ENCODE assay signal across 22 cellular contexts in the genomic region with DNA sequence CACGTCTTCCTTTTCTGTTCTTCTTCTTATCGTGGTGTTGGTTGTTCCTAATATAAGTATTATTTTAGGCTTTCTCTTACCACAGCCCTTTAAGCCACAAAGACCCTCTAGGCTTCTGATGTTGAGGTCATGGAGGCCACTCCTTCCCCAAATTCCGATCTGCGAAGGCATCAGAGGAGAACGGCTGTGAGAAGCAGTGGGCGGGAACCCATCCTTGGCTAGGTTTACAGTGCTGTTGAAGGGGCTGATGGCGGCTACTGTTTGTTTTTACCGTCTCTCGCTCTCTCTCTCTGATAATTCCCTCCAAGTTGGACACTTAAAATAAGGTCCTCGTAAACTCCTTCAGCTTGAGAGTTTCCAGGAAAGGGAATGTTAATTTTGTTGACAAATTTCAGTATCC.
"Had no signal": no experiment of that assay in that cellular context is flagged by ENCODE, and none has a peak within 500 bp of the region (broad histone marks: within the 10 kb centered on the region; RNA-seq: fewer than 3 reads in every experiment).

No MANE protein-coding gene starts in this region.

- H3K4me3 Mint-ChIP-seq: activated naive CD4-positive, alpha-beta T cell treated with anti-CD3 and anti-CD28 coated beads, Interleukin-2, amount 10 ng/mL, durations not matched to agents 7 days and 5 days; activated T-cell treated with anti-CD3 and anti-CD28 coated beads, Interleukin-2, amount 50 U/mL, for 72 hours; memory B cell; naive B cell; stimulated activated effector memory CD8-positive, alpha-beta T cell treated with anti-CD3 and anti-CD28 coated beads, Interleukin-12 subunit alpha, Interleukin-12 subunit beta, amount 100 ng/mL, for 72 hours; stimulated activated naive CD8-positive, alpha-beta T cell treated with anti-CD3 and anti-CD28 coated beads, Interleukin-15, amount 100 ng/mL, for 72 hours had no signal

- H3K27ac Mint-ChIP-seq: activated naive CD4-positive, alpha-beta T cell treated with anti-CD3 and anti-CD28 coated beads, Interleukin-2, amount 10 ng/mL, durations not matched to agents 7 days and 5 days; activated T-cell treated with anti-CD3 and anti-CD28 coated beads, Interleukin-2, amount 50 U/mL, for 72 hours; memory B cell; stimulated activated effector memory CD8-positive, alpha-beta T cell treated with anti-CD3 and anti-CD28 coated beads, Interleukin-12 subunit alpha, Interleukin-12 subunit beta, amount 100 ng/mL, for 72 hours; stimulated activated naive CD8-positive, alpha-beta T cell treated with anti-CD3 and anti-CD28 coated beads, Interleukin-15, amount 100 ng/mL, for 72 hours had no signal

- H3K36me3 Mint-ChIP-seq: activated naive CD4-positive, alpha-beta T cell treated with anti-CD3 and anti-CD28 coated beads, Interleukin-2, amount 10 ng/mL, durations not matched to agents 7 days and 5 days; memory B cell; stimulated activated effector memory CD8-positive, alpha-beta T cell treated with anti-CD3 and anti-CD28 coated beads, Interleukin-12 subunit alpha, Interleukin-12 subunit beta, amount 100 ng/mL, for 72 hours had no signal

- H3K4me1 Mint-ChIP-seq: stimulated activated effector memory CD8-positive, alpha-beta T cell treated with anti-CD3 and anti-CD28 coated beads, Interleukin-12 subunit alpha, Interleukin-12 subunit beta, amount 100 ng/mL, for 72 hours had no signal

- H3K9ac ChIP-seq: parathyroid adenoma had no signal

- H3K4me1 ChIP-seq: gastroesophageal sphincter, right lobe of liver, suprapubic skin, transverse colon, uterus had no signal

- H3K9me3 ChIP-seq: gastroesophageal sphincter, mucosa of descending colon, neutrophil, right lobe of liver, suprapubic skin, transverse colon, uterus had no signal

- H3K27me3 ChIP-seq: right lobe of liver, transverse colon, uterus had no signal

- H3K9me3 Mint-ChIP-seq: activated naive CD4-positive, alpha-beta T cell treated with anti-CD3 and anti-CD28 coated beads, Interleukin-2, amount 10 ng/mL, durations not matched to agents 7 days and 5 days; activated T-cell treated with anti-CD3 and anti-CD28 coated beads, Interleukin-2, amount 50 U/mL, for 72 hours; memory B cell; naive B cell; stimulated activated effector memory CD8-positive, alpha-beta T cell treated with anti-CD3 and anti-CD28 coated beads, Interleukin-12 subunit alpha, Interleukin-12 subunit beta, amount 100 ng/mL, for 72 hours; stimulated activated naive CD8-positive, alpha-beta T cell treated with anti-CD3 and anti-CD28 coated beads, Interleukin-15, amount 100 ng/mL, for 72 hours had no signal

- H3K36me3 ChIP-seq: gastroesophageal sphincter, neutrophil, right lobe of liver, suprapubic skin, transverse colon, uterus had no signal

- FAIRE-seq: small intestine had no signal

- H3K79me2 ChIP-seq: parathyroid adenoma had no signal

- ATAC-seq: activated T-cell treated with anti-CD3 and anti-CD28 coated beads, Interleukin-2, amount 50 U/mL, for 72 hours; gastroesophageal sphincter; mucosa of descending colon; right lobe of liver; stimulated activated effector memory CD8-positive, alpha-beta T cell treated with anti-CD3 and anti-CD28 coated beads, Interleukin-12 subunit alpha, Interleukin-12 subunit beta, amount 100 ng/mL, for 72 hours; stimulated activated naive CD8-positive, alpha-beta T cell treated with anti-CD3 and anti-CD28 coated beads, Interleukin-15, amount 100 ng/mL, for 72 hours had no signal

- DNase-seq: activated CD4-positive, alpha-beta T cell treated with anti-CD3 and anti-CD28 coated beads for 1 hour; activated CD4-positive, alpha-beta T cell treated with anti-CD3 and anti-CD28 coated beads, Interleukin-2, amount 50 U/mL, for 4 hours; activated effector memory CD4-positive, alpha-beta T cell treated with anti-CD3 and anti-CD28 coated beads, Interleukin-2, amount 50 U/mL, for 16 hours; activated naive CD4-positive, alpha-beta T cell treated with anti-CD3 and anti-CD28 coated beads, Interleukin-2, amount 10 ng/mL, durations not matched to agents 7 days and 5 days; activated T-cell treated with anti-CD3 and anti-CD28 coated beads, Interleukin-2, amount 50 U/mL, for 72 hours; cerebellar nuclear complex; mucosa of descending colon; naive B cell; right lobe of liver; small intestine; stimulated activated CD4-positive, alpha-beta T cell treated with anti-CD3 and anti-CD28 coated beads, Interleukin-2, amount 100 ng/mL, for 24 hours; stimulated activated naive CD8-positive, alpha-beta T cell treated with anti-CD3 and anti-CD28 coated beads, Interleukin-15, amount 100 ng/mL, for 72 hours; T-helper 9 cell; transverse colon; uterus had no signal

- H3K4me3 ChIP-seq: coronary artery, gastroesophageal sphincter, mucosa of descending colon, right lobe of liver, suprapubic skin, transverse colon, uterus had no signal

- H3K27ac ChIP-seq: coronary artery, gastroesophageal sphincter, neutrophil, parathyroid adenoma, right lobe of liver, suprapubic skin, transverse colon, uterus had no signal
